Comparison of ENCODE assay signal across 25 cellular contexts in genomic region chr15:22265961-22266360, GRCh38.
DNase-seq lines count a peak whose midpoint lies in the region; ATAC-seq, FAIRE-seq and TF ChIP-seq lines count a peak whose summit lies in the region.
"Had no signal": no experiment of that assay in that cellular context is flagged by ENCODE, and none has a peak within 500 bp of the region (broad histone marks: within the 10 kb centered on the region; RNA-seq: fewer than 3 reads in every experiment).

No MANE protein-coding gene starts in this region.

- H3K36me3 Mint-ChIP-seq in H9 (ENCODE audit: insufficient read depth in 1 of 3, low read depth in 3 of 3) = peaks cover 4 to 12% (median 8%) of the 10 kb centered on the region in 3 experiments; a peak in 5 of 7 replicates

- H3K9me3 ChIP-seq in H9 (ENCODE audit: control insufficient read depth, low read depth, low read length) (peaks cover 91% of the 10 kb centered on the region), spleen (no peaks in the 10 kb centered on the region), heart left ventricle (no peaks in the 10 kb centered on the region)
- H3K9me3 ChIP-seq: SJCRH30 had no signal

- no peaks in the 10 kb centered on the region for H3K27me3 ChIP-seq in H9 (ENCODE audit: insufficient read depth, low read length)
- H3K27me3 ChIP-seq in bronchial epithelial cell (ENCODE audit: control insufficient read depth, insufficient read depth, low read length) = no peaks in the 10 kb centered on the region
- no peaks in the 10 kb centered on the region for H3K27me3 ChIP-seq in spleen (replicated peaks in 1 of 7)
- peaks cover 0 to under 1% (median 0%) of the 10 kb centered on the region in 9 donors for H3K27me3 ChIP-seq in heart left ventricle

- H2BK15ac ChIP-seq in H9 (ENCODE audit: low read depth, low read length) = no peak overlapping the region

- H3K18ac ChIP-seq in H9 (ENCODE audit: insufficient read length, low read depth, low read length) = no peak overlapping the region

- ATAC-seq in heart left ventricle (no peak), HG02970 (IDR thresholded peaks at IDR 0.05; ENCODE audit: low FRiP score, unreplicated experiment) (no peak)
- ATAC-seq: HCT116, Right ventricle myocardium inferior had no signal

- no peak overlapping the region for H3K4me2 ChIP-seq in H9 (ENCODE audit: insufficient read depth, insufficient read length, low read length)
- H3K4me2 ChIP-seq: PC-9 had no signal

- TF ChIP-seq CTCF in H9 (conservative IDR thresholded peaks at IDR 0.05) = no peak
- no peak for TF ChIP-seq CTCF in bronchial epithelial cell (IDR thresholded peaks at IDR 0.05; ENCODE audit: insufficient read depth, low read length, severe bottlenecking)
- no peak for TF ChIP-seq CTCF in spleen (IDR thresholded peaks at IDR 0.05 in 8 of 11, conservative IDR thresholded peaks at IDR 0.05 in 3 of 11)
- no peak for TF ChIP-seq CTCF in heart left ventricle (IDR thresholded peaks at IDR 0.05)

- H3K4me1 Mint-ChIP-seq in H9 = no peaks in the 10 kb centered on the region

- WGBS in H9 (ENCODE audit: extremely low coverage, insufficient read length, low lambda C conversion rate) = no CpG with 5 or more reads among the region's 2 CpGs
- 35 to 65% (median 48%) methylated on average over 2 of the region's 2 CpGs for WGBS in spleen, 5 donors
- 33 to 40% (median 35%) methylated on average over 2 of the region's 2 CpGs for WGBS in heart left ventricle, 4 donors

- H3K27ac ChIP-seq in H9 (ENCODE audit: insufficient read length, low read depth, low read length) (no peak overlapping the region), spleen (peak overlapping the region in 5 of 8 donors; percentile 24 to 75 (median 54)), heart left ventricle (peak overlapping the region in 1 of 12 donors; percentile 79)
- H3K27ac ChIP-seq: HL-60, PC-9, SJCRH30 had no signal

- H3K4me1 ChIP-seq in H9 (ENCODE audit: insufficient read depth, low read length) (no peaks in the 10 kb centered on the region), spleen (peaks cover 0 to 14% (median 0%) of the 10 kb centered on the region in 6 donors), heart left ventricle (peaks cover 0 to 15% (median 0%) of the 10 kb centered on the region in 12 donors)
- H3K4me1 ChIP-seq: SJCRH30 had no signal

- no peaks in the 10 kb centered on the region; a peak in 3 of 5 replicates for H3K9me3 Mint-ChIP-seq in H9

- no peak overlapping the region for H2AK5ac ChIP-seq in H9 (ENCODE audit: insufficient read length, low read length)

- intact Hi-C loops in spleen (cut with DNase I; ENCODE audit: low total_unique reads) (no loop called here), heart left ventricle (cut with DNase I) (no loop called here)

- no peak overlapping the region for H3K23ac ChIP-seq in H9 (ENCODE audit: insufficient read length, low read depth, low read length)

- H4K8ac ChIP-seq in H9 (replicated peaks; ENCODE audit: insufficient read length, low read depth, low read length) = no peak overlapping the region

- H3K36me3 ChIP-seq in bronchial epithelial cell (ENCODE audit: control insufficient read depth, insufficient read depth, low read length) (no peaks in the 10 kb centered on the region), spleen (no peaks in the 10 kb centered on the region), heart left ventricle (no peaks in the 10 kb centered on the region)
- H3K36me3 ChIP-seq: SJCRH30 had no signal

- H3K4ac ChIP-seq in H9 (ENCODE audit: low read depth, low read length) = no peak overlapping the region

- no peak overlapping the region for H2BK5ac ChIP-seq in H9 (ENCODE audit: insufficient read length, low read length)

- H2BK120ac ChIP-seq in H9 (ENCODE audit: low read depth, low read length, poor library complexity, severe bottlenecking) = no peak overlapping the region

- no peaks in the 10 kb centered on the region for H3K79me2 ChIP-seq in H9 (ENCODE audit: insufficient read depth, low read length)

- no peaks in the 10 kb centered on the region for H3K23me2 ChIP-seq in H9 (ENCODE audit: insufficient read length, low read depth, low read length, poor library complexity, severe bottlenecking)

- H3K56ac ChIP-seq in H9 (ENCODE audit: insufficient read length, low read depth, low read length) = peak overlapping the region; percentile 1

- peak; percentile 98 for FAIRE-seq in bronchial epithelial cell (lab: Jason Lieb, UNC)
- FAIRE-seq: G401.6 had no signal

- H3K4me3 ChIP-seq in bronchial epithelial cell (ENCODE audit: low read depth, low read length) (no peak overlapping the region), spleen (no peak overlapping the region), heart left ventricle (no peak overlapping the region)
- H3K4me3 ChIP-seq: PC-9, SJCRH30 had no signal

- no peak overlapping the region for H2AFZ ChIP-seq in H9 (ENCODE audit: low read length)
- H2AFZ ChIP-seq: PC-9 had no signal

- H3K4me3 Mint-ChIP-seq in H9 = no peak overlapping the region

- no peak overlapping the region for H2BK20ac ChIP-seq in H9 (ENCODE audit: low read depth, low read length, poor library complexity, severe bottlenecking)

- H3K27ac Mint-ChIP-seq in H9 = no peak overlapping the region

- no peaks in the 10 kb centered on the region for H3K79me1 ChIP-seq in H9 (ENCODE audit: insufficient read depth, low read depth, low read length, poor library complexity, severe bottlenecking)

- DNase-seq in activated CD8-positive, alpha-beta memory T cell treated with anti-CD3 and anti-CD28 coated beads for 24 hours = peak; percentile 53
- no peak for DNase-seq in activated CD8-positive, alpha-beta memory T cell treated with anti-CD3 and anti-CD28 coated beads, Interleukin-2, amount 50 U/mL, for 4 hours
- DNase-seq in H9 (no peak), bronchial epithelial cell (ENCODE audit: low read depth) (no peak), spleen (no peak), heart left ventricle (no peak), hypothalamus (lab: John Stamatoyannopoulos, UW) (no peak)
- DNase-seq: 8988T; DMS53; GOT3; Karpas-422; NCI-H1092 treated with DMSO at 0.1 percent for 48 hours; NCI-H1436; NCI-H187; NCI-H446; NCI-H524 treated with DMSO at 0.1 percent for 48 hours; NCI-H774; NK-92 treated with Interleukin-12 subunit alpha and Interleukin-12 subunit beta, amount 100 ng/mL, for 24 hours; PC-9; SJCRH30 had no signal

- no peak overlapping the region for H4K5ac ChIP-seq in H9 (ENCODE audit: insufficient read length, low read depth, low read length)

- H3T11ph ChIP-seq in H9 (ENCODE audit: low read length) = no peak overlapping the region

- peaks cover 2% of the 10 kb centered on the region; the same call in 1 of the 2 replicates for H3K27me3 Mint-ChIP-seq in H9 (ENCODE audit: low read depth)

- no peaks in the 10 kb centered on the region for H4K20me1 ChIP-seq in H9 (ENCODE audit: control insufficient read depth, insufficient read depth, insufficient read length)

- no peak overlapping the region for H3K9ac ChIP-seq in H9 (ENCODE audit: extremely low read depth, insufficient read length, low read length)

- H4K91ac ChIP-seq in H9 (ENCODE audit: insufficient read length, low read depth, low read length) = no peak overlapping the region

- H3K14ac ChIP-seq in H9 (ENCODE audit: insufficient read depth, low read length) = no peak overlapping the region

- no peak overlapping the region for H2BK12ac ChIP-seq in H9 (ENCODE audit: insufficient read length, low read depth, low read length)

- TF ChIP-seq POLR2A in spleen (IDR thresholded peaks at IDR 0.05) = no peak
- TF ChIP-seq POLR2A in heart left ventricle (IDR thresholded peaks at IDR 0.05) = no peak
